15 cellular contexts compared by ENCODE assay signal in genomic region chr1:65694933-65695332, GRCh38.
DNase-seq lines count a peak whose midpoint lies in the region; ATAC-seq, FAIRE-seq and TF ChIP-seq lines count a peak whose summit lies in the region.
"Had no signal": no experiment of that assay in that cellular context is flagged by ENCODE, and none has a peak within 500 bp of the region (broad histone marks: within the 10 kb centered on the region; RNA-seq: fewer than 3 reads in every experiment).

No MANE protein-coding gene starts in this region.

- 0 out of 2 replicates have a peak overlapping the region, but pooled peaks have one; percentile 10 for H2AFZ ChIP-seq in K562 (ENCODE audit: low read depth, low read length)

- H3K36me3 ChIP-seq in K562 (ENCODE audit: control insufficient read depth, insufficient read depth, low read length) = no peaks in the 10 kb centered on the region
- H3K36me3 ChIP-seq: BLaER1 had no signal

- TF ChIP-seq EP300 in K562 (IDR thresholded peaks at IDR 0.05; ENCODE audit: low read length) = no peak

- no peak for TF ChIP-seq CTCF in K562 (IDR thresholded peaks at IDR 0.05 in 2 of 3, conservative IDR thresholded peaks at IDR 0.05 in 1 of 3; ENCODE audit: insufficient read depth in 2 of 3, low read depth in 1 of 3, low read length in 3 of 3)

- no peaks in the 10 kb centered on the region for H4K20me1 ChIP-seq in K562 (replicated peaks; ENCODE audit: control insufficient read depth, insufficient read depth, low read length)
- H4K20me1 ChIP-seq: BLaER1 had no signal

- peak; percentile 17 for DNase-seq in NOMO-1 treated with DMSO at 0.1 percent for 48 hours (lab: John Stamatoyannopoulos, UW; ENCODE audit: unreplicated experiment)
- DNase-seq in NOMO-1 treated with dmso at 0.1 percent for 144 hours (lab: John Stamatoyannopoulos, UW; ENCODE audit: unreplicated experiment) = no peak
- DNase-seq in MV-4-11 (lab: John Stamatoyannopoulos, UW) = peak; percentile 50
- no peak for DNase-seq in K562 (ENCODE audit: extremely low read depth in 1 of 4, low spot score in 3 of 4)
- no peak for DNase-seq in RKO (ENCODE audit: low spot score)
- no peak for DNase-seq in HuH-7.5 (ENCODE audit: low spot score)
- DNase-seq: 8988T; AML-193; Caco-2; CD8-positive, alpha-beta memory T cell; GF-D8 had no signal

- POLR2A ChIA-PET in K562 (lab: Yijun Ruan, JAX) = no interaction called here

- H3K27ac ChIP-seq in K562 (ENCODE audit: extremely low read depth, low read depth, low read length) = no peak overlapping the region
- H3K27ac ChIP-seq: BLaER1 had no signal

- 9% methylated on average over 2 of the region's 2 CpGs for WGBS in K562 (ENCODE audit: insufficient coverage, low coverage, missing lambda C conversion rate)

- TF ChIP-seq POLR2A in K562 (conservative IDR thresholded peaks at IDR 0.05) = no peak

- H3K79me2 ChIP-seq in K562 (ENCODE audit: control insufficient read depth, insufficient read depth, low read length) = no peaks in the 10 kb centered on the region

- intact Hi-C loops in K562 (cut with micrococcal nuclease) = no loop called here

- no peak for FAIRE-seq in K562 (lab: Jason Lieb, UNC)
- FAIRE-seq: H54 had no signal

- no peaks in the 10 kb centered on the region for H3K9me3 ChIP-seq in K562 (replicated peaks; ENCODE audit: control insufficient read depth, insufficient read depth, low read depth, low read length)
- H3K9me3 ChIP-seq: BLaER1, Caco-2 had no signal

- ATAC-seq in K562 (no peak), HG03460 (IDR thresholded peaks at IDR 0.05; ENCODE audit: unreplicated experiment) (no peak)
- ATAC-seq: HCT116 had no signal

- BruUV-seq in K562 (replicated peaks; lab: Mats Ljungman, UMichigan) = no TSS peak

- CTCF ChIA-PET in K562 (lab: Yijun Ruan, JAX; ENCODE audit: low intra/inter-chr PET ratio) = no interaction called here

- no peak overlapping the region for H3K4me3 ChIP-seq in K562
- H3K4me3 ChIP-seq: BLaER1 had no signal

- in situ Hi-C loops in K562 (cut with MboI) = loop anchor here (10.0 kb wide), 1 partner anchor 260 kb away; no protein-coding TSS in a partner anchor

- no peak overlapping the region for H3K4me2 ChIP-seq in K562 (ENCODE audit: insufficient read depth, low read length)
- H3K4me2 ChIP-seq: BLaER1 had no signal

- no peaks in the 10 kb centered on the region for H3K9me1 ChIP-seq in K562 (ENCODE audit: control insufficient read depth, insufficient read depth, low read length)

- H3K9ac ChIP-seq in K562 (ENCODE audit: insufficient read depth in 1 of 2, low read depth in 2 of 2, low read length in 2 of 2) = no peak overlapping the region
- H3K9ac ChIP-seq: BLaER1 had no signal

- no peak for TF ChIP-seq RAD21 in K562 (CRISPR knock-in tag; conservative IDR thresholded peaks at IDR 0.05 in 1 of 2, IDR thresholded peaks at IDR 0.05 in 1 of 2)

- H3K4me1 ChIP-seq in K562 (replicated peaks in 1 of 2; ENCODE audit: control insufficient read depth in 2 of 2, insufficient read depth in 2 of 2, low read length in 2 of 2) = no peaks in the 10 kb centered on the region; a peak in 2 of 5 replicates
- H3K4me1 ChIP-seq: Caco-2 had no signal

- peaks cover 0 to 2% of the 10 kb centered on the region in 2 experiments; a peak in 2 of 5 replicates for H3K27me3 ChIP-seq in K562 (ENCODE audit: control insufficient read depth in 2 of 2, insufficient read depth in 2 of 2, low read length in 2 of 2)
- H3K27me3 ChIP-seq: BLaER1 had no signal

TF ChIP-seq in K562, 482 proteins besides CTCF, POLR2A, EP300 and RAD21:
- TF ChIP-seq RB1 (IDR thresholded peaks at IDR 0.05; ENCODE audit: low read depth) (no peak), CEBPB (tag; IDR thresholded peaks at IDR 0.05) (peak; percentile 73), CEBPG (CRISPR knock-in tag; IDR thresholded peaks at IDR 0.05) (peak; percentile 55; the same call in 1 of the 2 replicates), CEBPG (tag; conservative IDR thresholded peaks at IDR 0.05 in 1 of 2, IDR thresholded peaks at IDR 0.05 in 1 of 2) (peak; percentile 71 to 82; a peak in 3 of 4 replicates), MYC (IDR thresholded peaks at IDR 0.05; ENCODE audit: low read depth, low read length) (no peak), MYC (CRISPR knock-in tag; IDR thresholded peaks at IDR 0.05; ENCODE audit: borderline replicate concordance, low read depth) (no peak)
- TF ChIP-seq, protein P1, sequence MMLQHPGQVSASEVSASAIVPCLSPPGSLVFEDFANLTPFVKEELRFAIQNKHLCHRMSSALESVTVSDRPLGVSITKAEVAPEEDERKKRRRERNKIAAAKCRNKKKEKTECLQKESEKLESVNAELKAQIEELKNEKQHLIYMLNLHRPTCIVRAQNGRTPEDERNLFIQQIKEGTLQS (IDR thresholded peaks at IDR 0.05) = peak; percentile 91
- TF ChIP-seq, protein P1 (CRISPR knock-in tag; conservative IDR thresholded peaks at IDR 0.05) = no peak

Comparison
In these comparisons a context has a peak if more than half of its experiments do, and no peak if none do; other contexts are left out.
1. DNase-seq: peak in NOMO-1 treated with DMSO at 0.1 percent for 48 hours (single experiment) and MV-4-11 (single experiment); none in NOMO-1 treated with dmso at 0.1 percent for 144 hours (single experiment), K562 (0 of 4), RKO (single experiment) and HuH-7.5 (single experiment).